Comparison of ENCODE assay signal across 34 cellular contexts in genomic region chr11:110824912-110825311, GRCh38.
"Had no signal": no experiment of that assay in that cellular context is flagged by ENCODE, and none has a peak within 500 bp of the region (broad histone marks: within the 10 kb centered on the region; RNA-seq: fewer than 3 reads in every experiment).

No MANE protein-coding gene starts in this region.

- H3K4me1 ChIP-seq: Peyer's patch, SJCRH30 had no signal

- ATAC-seq: PC-3, Right ventricle myocardium inferior, SK-N-SH treated with all-trans-retinoic acid at 6 μM for 48 hours had no signal

- H3K4me3 ChIP-seq: MG63, Peyer's patch, SJCRH30, SK-N-MC had no signal

- H3K9me3 ChIP-seq: MG63, Peyer's patch, SJCRH30 had no signal

- DNase-seq: Kasumi-1, KG1, MG63, NCI-H1048, NCI-H1092 treated with DMSO at 0.1 percent for 48 hours, NCI-H1105 treated with DMSO at 0.1 percent for 48 hours, NCI-H1417, NCI-H1436, NCI-H146, NCI-H1694, NCI-H187, NCI-H1930, NCI-H2029 treated with DMSO at 0.1 percent for 48 hours, NCI-H2081 treated with DMSO at 0.1 percent for 48 hours, NCI-H2107, NCI-H2171, NCI-H226, NCI-H446 treated with DMSO at 0.1 percent for 48 hours, NCI-H510A, NCI-H524, NCI-H526, NCI-H69, NCI-H748 treated with DMSO at 0.1 percent for 48 hours, NCI-H82, OCI-M1, PC-3, Peyer's patch, SHP77, SIG-M5, SJCRH30 had no signal

- H3K27ac ChIP-seq: Peyer's patch, RWPE1, SJCRH30, SK-N-MC had no signal

- H3K27me3 ChIP-seq: MG63, Peyer's patch, SJCRH30 had no signal

- H3K36me3 ChIP-seq: MG63, Peyer's patch, SJCRH30 had no signal
